Comparison of ENCODE assay signal across 20 cellular contexts in genomic region chr2:113184531-113185230, GRCh38. TPM values are rescaled to one million over a fixed set of nuclear protein-coding genes. Genes with fewer than 3 reads are reported as not detected.
A peak's percentile ranks its signal among the peaks of the same experiment; 100 is the strongest.
DNase-seq lines count a peak whose midpoint lies in the region; ATAC-seq and TF ChIP-seq lines count a peak whose summit lies in the region.
"Had no signal": no experiment of that assay in that cellular context is flagged by ENCODE, and none has a peak within 500 bp of the region (broad histone marks: within the 10 kb centered on the region; RNA-seq: fewer than 3 reads in every experiment).

No MANE protein-coding gene starts in this region.

- no peak for TF ChIP-seq POLR2A in stomach (IDR thresholded peaks at IDR 0.05)

- H2AFZ ChIP-seq in SK-N-SH (ENCODE audit: low read depth): no peak overlapping the region

- no peak overlapping the region for H3K4me2 ChIP-seq in SK-N-SH

- H4K20me1 ChIP-seq in SK-N-SH (ENCODE audit: insufficient read depth): no peaks in the 10 kb centered on the region

- H3K4me3 ChIP-seq in upper lobe of right lung (no peak overlapping the region), stomach (no peak overlapping the region), SK-N-SH (ENCODE audit: low read depth in 2 of 2, low read length in 1 of 2) (no peak overlapping the region)
- H3K4me3 ChIP-seq: pancreas, uterus had no signal

- H3K27ac ChIP-seq in upper lobe of right lung (no peak overlapping the region), stomach (no peak overlapping the region), SK-N-SH (ENCODE audit: low read depth in 2 of 2, low read length in 1 of 2) (no peak overlapping the region)
- H3K27ac ChIP-seq: pancreas, uterus had no signal

- peak overlapping the region; percentile 89 for H3K27ac Mint-ChIP-seq in activated naive CD4-positive, alpha-beta T cell treated with anti-CD3 and anti-CD28 coated beads, Interleukin-2, amount 50 U/mL, for 24 hours
- H3K27ac Mint-ChIP-seq in activated T-helper 1 cell treated with anti-CD3 and anti-CD28 coated beads, Interleukin-12 subunit alpha, Interleukin-12 subunit beta, Interleukin-2, Interleukin-4 antibody, amounts not matched to agents 30 ng/mL and 10 ng/mL and 1 ng/mL, durations not matched to agents 14 hours and 24 hours and 36 hours: peak overlapping the region; percentile 80
- H3K27ac Mint-ChIP-seq in naive B cell: peak overlapping the region in 4 of 6 donors; percentile 39 to 90 (median 63)
- H3K27ac Mint-ChIP-seq: WTC11 had no signal

- 86 to 93% (median 90%) methylated on average over 7 to 8 of the region's 8 CpGs for WGBS in stomach, 5 donors
- WGBS in SK-N-SH (ENCODE audit: low lambda C conversion rate): 49% methylated on average over 8 of the region's 8 CpGs

- peaks cover 12% of the 10 kb centered on the region for H3K36me3 Mint-ChIP-seq in activated naive CD4-positive, alpha-beta T cell treated with anti-CD3 and anti-CD28 coated beads, Interleukin-2, amount 50 U/mL, for 24 hours
- H3K36me3 Mint-ChIP-seq in activated T-helper 1 cell treated with anti-CD3 and anti-CD28 coated beads, Interleukin-12 subunit alpha, Interleukin-12 subunit beta, Interleukin-2, Interleukin-4 antibody, amounts not matched to agents 30 ng/mL and 10 ng/mL and 1 ng/mL, durations not matched to agents 14 hours and 24 hours and 36 hours (ENCODE audit: low read depth): peaks cover 59% of the 10 kb centered on the region
- peaks cover 13 to 26% of the 10 kb centered on the region in 2 donors for H3K36me3 Mint-ChIP-seq in naive B cell
- H3K36me3 Mint-ChIP-seq: WTC11 had no signal

- peaks cover 84% of the 10 kb centered on the region for H3K4me1 Mint-ChIP-seq in activated naive CD4-positive, alpha-beta T cell treated with anti-CD3 and anti-CD28 coated beads, Interleukin-2, amount 50 U/mL, for 24 hours
- H3K4me1 Mint-ChIP-seq in activated T-helper 1 cell treated with anti-CD3 and anti-CD28 coated beads, Interleukin-12 subunit alpha, Interleukin-12 subunit beta, Interleukin-2, Interleukin-4 antibody, amounts not matched to agents 30 ng/mL and 10 ng/mL and 1 ng/mL, durations not matched to agents 14 hours and 24 hours and 36 hours (ENCODE audit: low read depth): peaks cover 78% of the 10 kb centered on the region
- H3K4me1 Mint-ChIP-seq in naive B cell: peaks cover 65 to 95% (median 85%) of the 10 kb centered on the region in 3 donors

- ATAC-seq in naive B cell (ENCODE audit: low read depth in 2 of 2): no peak
- ATAC-seq in upper lobe of right lung: no peak
- no peak for ATAC-seq in GM19452 (IDR thresholded peaks at IDR 0.05; ENCODE audit: unreplicated experiment)
- ATAC-seq: WTC11 had no signal

- no peak overlapping the region for H3K9ac ChIP-seq in SK-N-SH

- peak overlapping the region; percentile 72 for H3K4me3 Mint-ChIP-seq in activated naive CD4-positive, alpha-beta T cell treated with anti-CD3 and anti-CD28 coated beads, Interleukin-2, amount 50 U/mL, for 24 hours
- H3K4me3 Mint-ChIP-seq in activated T-helper 1 cell treated with anti-CD3 and anti-CD28 coated beads, Interleukin-12 subunit alpha, Interleukin-12 subunit beta, Interleukin-2, Interleukin-4 antibody, amounts not matched to agents 30 ng/mL and 10 ng/mL and 1 ng/mL, durations not matched to agents 14 hours and 24 hours and 36 hours: peak overlapping the region; percentile 50
- H3K4me3 Mint-ChIP-seq in naive B cell: peak overlapping the region in 2 of 8 donors; percentile 33 to 35
- H3K4me3 Mint-ChIP-seq: WTC11 had no signal

- H3K9me3 Mint-ChIP-seq in activated naive CD4-positive, alpha-beta T cell treated with anti-CD3 and anti-CD28 coated beads, Interleukin-2, amount 50 U/mL, for 24 hours: no peaks in the 10 kb centered on the region
- H3K9me3 Mint-ChIP-seq in activated T-helper 1 cell treated with anti-CD3 and anti-CD28 coated beads, Interleukin-12 subunit alpha, Interleukin-12 subunit beta, Interleukin-2, Interleukin-4 antibody, amounts not matched to agents 30 ng/mL and 10 ng/mL and 1 ng/mL, durations not matched to agents 14 hours and 24 hours and 36 hours: no peaks in the 10 kb centered on the region
- no peaks in the 10 kb centered on the region for H3K9me3 Mint-ChIP-seq in naive B cell
- H3K9me3 Mint-ChIP-seq: WTC11 had no signal

- H3K27me3 ChIP-seq in upper lobe of right lung (no peaks in the 10 kb centered on the region), stomach (no peaks in the 10 kb centered on the region), SK-N-SH (ENCODE audit: insufficient read depth) (no peaks in the 10 kb centered on the region)
- H3K27me3 ChIP-seq: pancreas, uterus had no signal

- no peaks in the 10 kb centered on the region for H3K27me3 Mint-ChIP-seq in activated naive CD4-positive, alpha-beta T cell treated with anti-CD3 and anti-CD28 coated beads, Interleukin-2, amount 50 U/mL, for 24 hours
- H3K27me3 Mint-ChIP-seq in activated T-helper 1 cell treated with anti-CD3 and anti-CD28 coated beads, Interleukin-12 subunit alpha, Interleukin-12 subunit beta, Interleukin-2, Interleukin-4 antibody, amounts not matched to agents 30 ng/mL and 10 ng/mL and 1 ng/mL, durations not matched to agents 14 hours and 24 hours and 36 hours (ENCODE audit: insufficient read depth): no peaks in the 10 kb centered on the region
- no peaks in the 10 kb centered on the region for H3K27me3 Mint-ChIP-seq in naive B cell

- intact Hi-C loops in activated T-helper 1 cell treated with anti-CD3 and anti-CD28 coated beads, Interleukin-12 subunit alpha, Interleukin-12 subunit beta, Interleukin-2, Interleukin-4 antibody, amounts not matched to agents 30 ng/mL and 10 ng/mL and 1 ng/mL, durations not matched to agents 14 hours and 24 hours and 36 hours (cut with micrococcal nuclease): no loop called here
- intact Hi-C loops in upper lobe of right lung (cut with DNase I) (no loop called here), stomach (cut with DNase I; ENCODE audit: low total_unique reads) (no loop called here)

- TF ChIP-seq EP300 in stomach (IDR thresholded peaks at IDR 0.05) (no peak), SK-N-SH (IDR thresholded peaks at IDR 0.05; ENCODE audit: borderline replicate concordance in 1 of 2, low read depth in 1 of 2, low read length in 1 of 2) (no peak)

- CTCF ChIA-PET in SK-N-SH (lab: Yijun Ruan, JAX): interaction anchor here (0.9 to 3.4 kb wide), 3 partner anchors 14 to 186 kb away, joined by 3 to 27 read pairs (median 4); no protein-coding TSS in a partner anchor

- TF ChIP-seq CTCF in upper lobe of right lung (IDR thresholded peaks at IDR 0.05) (no peak), stomach (IDR thresholded peaks at IDR 0.05) (no peak), SK-N-SH (IDR thresholded peaks at IDR 0.05) (no peak)

- POLR2A ChIA-PET in SK-N-SH (lab: Yijun Ruan, JAX): no interaction called here

- H3K9me2 ChIP-seq in SK-N-SH: no peaks in the 10 kb centered on the region

- no peaks in the 10 kb centered on the region for H3K79me2 ChIP-seq in SK-N-SH (ENCODE audit: insufficient read depth)

- H3F3A ChIP-seq in SK-N-SH (replicated peaks; ENCODE audit: insufficient read depth): no peaks in the 10 kb centered on the region

- H3K9me3 ChIP-seq in upper lobe of right lung (no peaks in the 10 kb centered on the region), stomach (no peaks in the 10 kb centered on the region), SK-N-SH (no peaks in the 10 kb centered on the region)
- H3K9me3 ChIP-seq: pancreas, uterus had no signal

- H3K36me3 ChIP-seq in upper lobe of right lung (no peaks in the 10 kb centered on the region), stomach (peaks cover 3 to 31% (median 14%) of the 10 kb centered on the region in 4 donors), SK-N-SH (replicated peaks in 1 of 2; ENCODE audit: control insufficient read depth in 1 of 2, insufficient read depth in 2 of 2, low read length in 1 of 2) (no peaks in the 10 kb centered on the region)
- H3K36me3 ChIP-seq: pancreas, uterus had no signal

- no peak for DNase-seq in activated naive CD4-positive, alpha-beta T cell treated with Interleukin-2 at 50 U/mL for 16 hours
- DNase-seq in activated T-helper 1 cell treated with anti-CD3 and anti-CD28 coated beads, Interleukin-12 subunit alpha, Interleukin-12 subunit beta, Interleukin-2, Interleukin-4 antibody, amounts not matched to agents 30 ng/mL and 10 ng/mL and 1 ng/mL, durations not matched to agents 14 hours and 24 hours and 36 hours (ENCODE audit: low spot score): no peak
- DNase-seq in naive B cell (no peak), upper lobe of right lung (no peak), stomach (no peak), SK-N-SH (no peak)
- DNase-seq: amniotic stem cell; central memory CD4-positive, alpha-beta T cell; effector CD4-positive, alpha-beta T cell; EL; glutamatergic neuron; H7; NCI-H2081; NCI-H524 treated with DMSO at 0.1 percent for 48 hours; SHP77; uterus had no signal

- H3K4me1 ChIP-seq in upper lobe of right lung (peaks cover 28% of the 10 kb centered on the region), stomach (peaks cover 11 to 55% (median 41%) of the 10 kb centered on the region in 4 donors), SK-N-SH (ENCODE audit: control insufficient read depth in 1 of 2, insufficient read depth in 2 of 2, low read depth in 1 of 2, low read length in 1 of 2) (no peaks in the 10 kb centered on the region; a peak in 1 of 4 replicates)
- H3K4me1 ChIP-seq: uterus had no signal

- TF ChIP-seq RAD21 in SK-N-SH (IDR thresholded peaks at IDR 0.05; ENCODE audit: low read length): no peak

TF ChIP-seq in SK-N-SH, 30 proteins besides CTCF, POLR2A, EP300 and RAD21 (continues in another document):
- TF ChIP-seq MEF2A (IDR thresholded peaks at IDR 0.05; ENCODE audit: borderline replicate concordance, low read depth): no peak

RNA-seq across cellular contexts. Expression of gene PSD4, which starts 10.9 kb away (rescaled TPM):
- 249 and 257 TPM in 2 replicates for total RNA-seq in activated T-helper 1 cell treated with anti-CD3 and anti-CD28 coated beads, Interleukin-12 subunit alpha, Interleukin-12 subunit beta, Interleukin-2, Interleukin-4 antibody, amounts not matched to agents 30 ng/mL and 10 ng/mL and 1 ng/mL, durations not matched to agents 14 hours and 24 hours and 36 hours
- polyA plus RNA-seq in naive B cell (ENCODE audit: low read depth in 6 of 6) (10 to 100 TPM; 16.2 to 47.5 (median 29.1) TPM), stomach (10 to 100 TPM; 19.9 to 23.8 (median 19.9) TPM), SK-N-SH (2012; rRNA removed) (0.31 and 0.35 TPM in 2 replicates)
- total RNA-seq in upper lobe of right lung (37.8 TPM), stomach (100 to 1,000 TPM in 2 of 5 donors, 10 to 100 TPM in 3; 35.3 to 146 (median 73.5) TPM)
- 0.14 and 0.24 TPM in 2 replicates for polyA plus RNA-seq in SK-N-SH (2012; cell fraction: cytosol; rRNA removed)
- 0.31 and 0.43 TPM in 2 replicates for polyA plus RNA-seq in SK-N-SH (2012; cell fraction: nucleus; rRNA removed)

RNA-seq across cellular contexts. Expression of gene IL1RN, which starts 57.3 kb away (rescaled TPM):
- 4.2 and 4.7 TPM in 2 replicates for total RNA-seq in activated T-helper 1 cell treated with anti-CD3 and anti-CD28 coated beads, Interleukin-12 subunit alpha, Interleukin-12 subunit beta, Interleukin-2, Interleukin-4 antibody, amounts not matched to agents 30 ng/mL and 10 ng/mL and 1 ng/mL, durations not matched to agents 14 hours and 24 hours and 36 hours
- under 1 TPM in 2 of 6 donors, not detected in 4; 0.14 to 0.29 TPM for polyA plus RNA-seq in naive B cell (ENCODE audit: low read depth in 6 of 6)
- total RNA-seq in upper lobe of right lung: 41.7 TPM
- 10 to 100 TPM in 2 of 5 donors, under 1 TPM in 1, not detected in 2; 0.87 to 29.3 (median 16.9) TPM for total RNA-seq in stomach
- polyA plus RNA-seq in stomach: 100 to 1,000 TPM in 1 of 3 donors, 10 to 100 TPM in 2; 27.6 to 220 (median 40.9) TPM
- not detected in 2 replicates for polyA plus RNA-seq in SK-N-SH (2012; rRNA removed)
- not detected in 2 replicates for polyA plus RNA-seq in SK-N-SH (2012; cell fraction: cytosol; rRNA removed)
- polyA plus RNA-seq in SK-N-SH (2012; cell fraction: nucleus; rRNA removed): not detected in 2 replicates
- total RNA-seq: H7, WTC11 had no signal
